10 cellular contexts compared by ENCODE assay signal in the genomic region with DNA sequence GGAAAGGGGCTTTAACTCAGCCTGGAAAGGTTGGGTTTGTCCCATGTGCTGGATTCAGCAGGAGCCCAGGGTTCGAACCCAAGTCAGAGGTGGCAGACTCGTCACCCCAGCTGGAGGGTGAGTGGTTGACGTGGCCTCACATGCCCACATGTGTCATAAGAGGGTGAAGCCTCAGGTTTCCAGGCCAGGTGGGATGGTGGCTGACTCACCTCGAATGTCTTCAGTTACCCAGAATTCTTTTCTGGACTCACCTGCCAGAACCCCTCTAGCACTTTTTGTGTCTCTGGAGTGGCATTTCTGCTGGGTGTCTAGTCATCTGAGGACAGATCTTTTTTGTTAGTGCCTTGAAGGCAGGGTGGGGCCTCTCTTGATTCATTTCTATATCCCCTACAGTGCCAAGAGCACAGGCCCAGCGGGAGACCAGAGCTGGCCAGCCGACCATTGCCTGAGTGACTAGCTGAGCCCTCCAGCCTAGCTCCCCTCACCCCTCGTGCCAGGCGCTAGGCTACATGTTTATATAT. TPM values are rescaled to one million over a fixed set of nuclear protein-coding genes. Genes with fewer than 3 reads are reported as not detected.
DNase-seq lines count a peak whose midpoint lies in the region; ATAC-seq and TF ChIP-seq lines count a peak whose summit lies in the region.
"Had no signal": no experiment of that assay in that cellular context is flagged by ENCODE, and none has a peak within 500 bp of the region (broad histone marks: within the 10 kb centered on the region; RNA-seq: fewer than 3 reads in every experiment).

No MANE protein-coding gene starts in this region.

- H3K36me3 ChIP-seq in mucosa of rectum (ENCODE audit: control insufficient read depth in 2 of 2, insufficient read depth in 2 of 2, low read length in 2 of 2) (peaks cover 11 to 25% of the 10 kb centered on the region in 2 donors), uterus (no peaks in the 10 kb centered on the region)

- peaks cover 26 to 34% of the 10 kb centered on the region in 2 donors for H3K4me1 Mint-ChIP-seq in natural killer cell treated with Interleukin-12 subunit alpha and Interleukin-12 subunit beta and Interleukin-15 and Interleukin-18, amount 100 ng/mL, for 72 hours (ENCODE audit: low read depth in 2 of 2)
- H3K4me1 Mint-ChIP-seq in natural killer cell, result peaks cover 9 to 22% of the 10 kb centered on the region in 2 donors
- peaks cover 32% of the 10 kb centered on the region for H3K4me1 Mint-ChIP-seq in activated naive CD8-positive, alpha-beta T cell treated with anti-CD3 and anti-CD28 coated beads for 36 hours

- TF ChIP-seq POLR2A in uterus (IDR thresholded peaks at IDR 0.05), result no peak

- peak overlapping the region in 1 of 2 donors; percentile 11 for H3K9ac ChIP-seq in mucosa of rectum (ENCODE audit: low read depth in 1 of 2, low read length in 2 of 2)

- no peaks in the 10 kb centered on the region for H3K27me3 Mint-ChIP-seq in natural killer cell treated with Interleukin-12 subunit alpha and Interleukin-12 subunit beta and Interleukin-15 and Interleukin-18, amount 100 ng/mL, for 72 hours
- H3K27me3 Mint-ChIP-seq in natural killer cell (ENCODE audit: low read depth in 2 of 2), result peaks cover 0 to 7% of the 10 kb centered on the region in 2 donors
- no peaks in the 10 kb centered on the region for H3K27me3 Mint-ChIP-seq in activated naive CD8-positive, alpha-beta T cell treated with anti-CD3 and anti-CD28 coated beads for 36 hours

- H3K36me3 Mint-ChIP-seq in natural killer cell treated with Interleukin-12 subunit alpha and Interleukin-12 subunit beta and Interleukin-15 and Interleukin-18, amount 100 ng/mL, for 72 hours, result no peaks in the 10 kb centered on the region
- H3K36me3 Mint-ChIP-seq in natural killer cell, result no peaks in the 10 kb centered on the region
- peaks cover 6% of the 10 kb centered on the region for H3K36me3 Mint-ChIP-seq in activated naive CD8-positive, alpha-beta T cell treated with anti-CD3 and anti-CD28 coated beads for 36 hours

- no peaks in the 10 kb centered on the region for H3K9me3 ChIP-seq in mucosa of rectum (ENCODE audit: control insufficient read depth in 2 of 2, low read length in 2 of 2)
- no peaks in the 10 kb centered on the region for H3K9me3 ChIP-seq in uterus
- H3K9me3 ChIP-seq: Caco-2 had no signal

- no peak for ATAC-seq in natural killer cell treated with Interleukin-12 subunit alpha and Interleukin-12 subunit beta and Interleukin-15 and Interleukin-18, amount 100 ng/mL, for 72 hours
- ATAC-seq in natural killer cell (no peak), GM18520 (IDR thresholded peaks at IDR 0.05; ENCODE audit: unreplicated experiment) (no peak), HG03520 (IDR thresholded peaks at IDR 0.05; ENCODE audit: unreplicated experiment) (no peak)

- DNase-seq in natural killer cell treated with Interleukin-12 subunit alpha and Interleukin-12 subunit beta and Interleukin-15 and Interleukin-18, amount 100 ng/mL, for 72 hours (ENCODE audit: low spot score), result no peak
- no peak for DNase-seq in natural killer cell
- peak; percentile 36 for DNase-seq in activated naive CD8-positive, alpha-beta T cell treated with anti-CD3 and anti-CD28 coated beads for 36 hours
- DNase-seq in uterus, result no peak
- DNase-seq in NCI-H510A (lab: John Stamatoyannopoulos, UW), result no peak
- DNase-seq: NCI-H2081 had no signal

- intact Hi-C loops in natural killer cell (cut with micrococcal nuclease), result no loop called here
- intact Hi-C loops in uterus (cut with DNase I; ENCODE audit: low total_unique reads), result no loop called here

- peaks cover 33 to 42% of the 10 kb centered on the region in 2 donors for H3K4me1 ChIP-seq in mucosa of rectum (ENCODE audit: control insufficient read depth in 2 of 2, insufficient read depth in 2 of 2, low read length in 2 of 2)
- peaks cover 17 to 29% of the 10 kb centered on the region in 2 donors for H3K4me1 ChIP-seq in uterus

- H3K27ac ChIP-seq in mucosa of rectum (ENCODE audit: low read depth in 2 of 2, low read length in 2 of 2), result peak overlapping the region; percentile 47 to 52
- H3K27ac ChIP-seq in uterus, result peak overlapping the region; percentile 88 to 93

- H3K9me3 Mint-ChIP-seq in natural killer cell treated with Interleukin-12 subunit alpha and Interleukin-12 subunit beta and Interleukin-15 and Interleukin-18, amount 100 ng/mL, for 72 hours, result no peaks in the 10 kb centered on the region
- H3K9me3 Mint-ChIP-seq in natural killer cell, result no peaks in the 10 kb centered on the region
- H3K9me3 Mint-ChIP-seq in activated naive CD8-positive, alpha-beta T cell treated with anti-CD3 and anti-CD28 coated beads for 36 hours, result no peaks in the 10 kb centered on the region

- H3K27me3 ChIP-seq in mucosa of rectum (ENCODE audit: control insufficient read depth in 2 of 2, insufficient read depth in 2 of 2, low read length in 2 of 2) (no peaks in the 10 kb centered on the region), uterus (no peaks in the 10 kb centered on the region)

- peak overlapping the region; percentile 41 for H3K4me3 Mint-ChIP-seq in natural killer cell treated with Interleukin-12 subunit alpha and Interleukin-12 subunit beta and Interleukin-15 and Interleukin-18, amount 100 ng/mL, for 72 hours
- no peak overlapping the region for H3K4me3 Mint-ChIP-seq in natural killer cell
- no peak overlapping the region for H3K4me3 Mint-ChIP-seq in activated naive CD8-positive, alpha-beta T cell treated with anti-CD3 and anti-CD28 coated beads for 36 hours

- TF ChIP-seq CTCF in natural killer cell (IDR thresholded peaks at IDR 0.05) (no peak), uterus (IDR thresholded peaks at IDR 0.05) (no peak)

- no peak overlapping the region for H3K4me3 ChIP-seq in mucosa of rectum (ENCODE audit: low read length in 2 of 2)
- H3K4me3 ChIP-seq in uterus, result no peak overlapping the region

- peak overlapping the region; percentile 61 to 72 for H3K27ac Mint-ChIP-seq in natural killer cell treated with Interleukin-12 subunit alpha and Interleukin-12 subunit beta and Interleukin-15 and Interleukin-18, amount 100 ng/mL, for 72 hours
- peak overlapping the region in 1 of 2 donors; percentile 33 for H3K27ac Mint-ChIP-seq in natural killer cell
- H3K27ac Mint-ChIP-seq in activated naive CD8-positive, alpha-beta T cell treated with anti-CD3 and anti-CD28 coated beads for 36 hours, result no peak overlapping the region

RNA-seq across cellular contexts. Expression of a gene that starts 28.1 kb away (rescaled TPM):
- 1 to 10 TPM; 2.3 to 4.0 TPM for total RNA-seq in natural killer cell treated with Interleukin-12 subunit alpha and Interleukin-12 subunit beta and Interleukin-15 and Interleukin-18, amount 100 ng/mL, for 72 hours
- total RNA-seq in natural killer cell, result 10 to 100 TPM in 1 of 3 donors, 1 to 10 TPM in 2; 2.0 to 10.6 (median 3.8) TPM
- 1 to 10 TPM; 2.3 to 2.4 TPM for total RNA-seq in activated naive CD8-positive, alpha-beta T cell treated with anti-CD3 and anti-CD28 coated beads for 36 hours
- total RNA-seq in uterus, result 10 to 100 TPM in 3 of 4 donors, 1 to 10 TPM in 1; 9.7 to 28.2 (median 17.1) TPM
